ENCODE assay signal across 8 cellular contexts in the genomic region with DNA sequence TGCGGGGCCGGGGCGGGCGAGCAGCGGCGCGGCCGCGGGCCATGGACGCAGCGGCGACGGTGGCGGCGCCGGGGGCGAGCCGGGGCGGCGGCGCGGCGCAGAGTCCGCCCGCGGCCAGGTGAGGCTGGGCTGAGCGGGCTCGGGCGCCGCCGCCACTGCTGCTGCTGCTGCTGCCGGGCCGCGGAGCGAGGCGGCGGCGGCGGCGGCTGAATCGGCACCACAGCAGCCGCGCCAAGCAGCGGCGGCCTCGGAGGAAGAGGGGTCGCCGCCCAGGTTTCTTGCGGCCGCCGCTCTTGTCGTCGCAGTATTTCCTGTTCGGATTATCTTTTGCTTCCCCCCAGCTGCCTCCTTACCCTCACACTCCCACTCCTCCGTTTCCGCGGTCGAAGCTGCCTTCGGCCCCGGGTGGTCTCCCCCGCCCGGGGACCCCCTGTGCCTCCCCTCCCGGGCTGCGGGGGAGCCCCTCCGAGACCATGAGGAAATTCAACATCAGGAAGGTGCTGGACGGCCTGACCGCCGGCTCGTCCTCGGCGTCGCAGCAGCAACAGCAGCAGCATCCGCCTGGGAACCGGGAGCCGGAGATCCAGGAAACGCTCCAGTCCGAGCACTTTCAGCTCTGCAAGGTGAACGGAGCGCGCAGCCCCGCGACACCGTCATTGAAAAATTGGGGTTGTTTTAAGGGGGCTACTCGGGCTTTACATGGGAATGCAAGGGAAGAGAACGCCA. TPM values are rescaled to one million over a fixed set of nuclear protein-coding genes. Genes with fewer than 3 reads are reported as not detected.
A peak's percentile ranks its signal among the peaks of the same experiment; 100 is the strongest.
DNase-seq lines count a peak whose midpoint lies in the region; ATAC-seq, FAIRE-seq and TF ChIP-seq lines count a peak whose summit lies in the region.

STXBP5 (plus strand) TSS at position 358 of the 726 bp plus-strand sequence; CDS start at position 474, 116 bp downstream.

- peak within 1 kb of the TSS; percentile 88 for H3K4me3 ChIP-seq in astrocyte of the cerebellum (ENCODE audit: low read depth, low read length)
- H3K4me3 ChIP-seq in hepatocyte: peak within 1 kb of the TSS; percentile 88

- DNase-seq in DMS53 (lab: John Stamatoyannopoulos, UW): peak; percentile 70
- peak; percentile 10 for DNase-seq in HTR-8/SVneo (ENCODE audit: insufficient read length, low spot score)
- peak; percentile 6 to 69 (median 25) for DNase-seq in T-helper 2 cell
- no peak for DNase-seq in astrocyte of the cerebellum (ENCODE audit: low read depth)
- peak; percentile 73 for DNase-seq in hepatocyte (ENCODE audit: low spot score)
- DNase-seq in renal cortical epithelial cell (ENCODE audit: low read depth): peak; percentile 21
- DNase-seq in OCI-M2 (lab: John Stamatoyannopoulos, UW; ENCODE audit: unreplicated experiment): no peak

- no peaks in the 10 kb centered on the region for H3K36me3 ChIP-seq in hepatocyte (replicated peaks; ENCODE audit: insufficient read depth, low read depth)

- under 1% methylated on average over 32 of the region's 85 CpGs for WGBS in hepatocyte (ENCODE audit: low lambda C conversion rate, missing lambda C conversion rate)

- peak within 1 kb of the TSS; percentile 98 for H3K27ac ChIP-seq in hepatocyte

- H3K4me1 ChIP-seq in hepatocyte (ENCODE audit: insufficient read depth): peaks cover 20% of the 10 kb centered on the region

- no peaks in the 10 kb centered on the region for H3K27me3 ChIP-seq in hepatocyte

- peak; percentile 22 for ATAC-seq in GM21367 (IDR thresholded peaks at IDR 0.05; ENCODE audit: unreplicated experiment)

- H3K9me2 ChIP-seq in hepatocyte (replicated peaks; ENCODE audit: insufficient read depth): no peaks in the 10 kb centered on the region

- peaks cover 50% of the 10 kb centered on the region for H3K79me2 ChIP-seq in hepatocyte

- peak within 1 kb of the TSS; percentile 98 for H2AFZ ChIP-seq in hepatocyte

- H3K4me2 ChIP-seq in hepatocyte: peak within 1 kb of the TSS; percentile 97

- H4K20me1 ChIP-seq in hepatocyte (ENCODE audit: insufficient read depth, poor library complexity, severe bottlenecking): peaks cover 11% of the 10 kb centered on the region

- in situ Hi-C loops in astrocyte of the cerebellum (cut with HindIII; ENCODE audit: low sequenced_read_pairs): no loop called here

- no peaks in the 10 kb centered on the region for H3K9me3 ChIP-seq in hepatocyte (ENCODE audit: low read depth)

- FAIRE-seq in HTR-8/SVneo (lab: Jason Lieb, UNC): no peak

- TF ChIP-seq CTCF in astrocyte of the cerebellum (IDR thresholded peaks at IDR 0.05; ENCODE audit: low read depth, low read length, missing control alignments): no peak
- no peak for TF ChIP-seq CTCF in hepatocyte (IDR thresholded peaks at IDR 0.05; ENCODE audit: poor library complexity)

RNA-seq across cellular contexts. Expression of gene STXBP5, which starts in this region (rescaled TPM):
- total RNA-seq in hepatocyte (28.2 and 30.3 TPM in 2 replicates), renal cortical epithelial cell (23.3 and 28.1 TPM in 2 replicates)
- 10.3 and 11.1 TPM in 2 replicates for polyA plus RNA-seq in hepatocyte

Comparison
In these comparisons a context has a peak if more than half of its experiments do, and no peak if none do; other contexts are left out.
1. DNase-seq: peak in DMS53 (single experiment), HTR-8/SVneo (single experiment), T-helper 2 cell (5 of 5), hepatocyte (single experiment) and renal cortical epithelial cell (single experiment); none in astrocyte of the cerebellum (single experiment) and OCI-M2 (single experiment).